8 cellular contexts compared by ENCODE assay signal in genomic region chr19:57279418-57280164, GRCh38. TPM values are rescaled to one million over a fixed set of nuclear protein-coding genes. Genes with fewer than 3 reads are reported as not detected.
DNase-seq lines count a peak whose midpoint lies in the region; ATAC-seq and TF ChIP-seq lines count a peak whose summit lies in the region.

No MANE protein-coding gene starts in this region.

- H3K27ac ChIP-seq in C4-2B: peak overlapping the region; percentile 85
- H3K27ac ChIP-seq in dorsolateral prefrontal cortex: peak overlapping the region; percentile 87 to 100 (median 98)
- H3K27ac ChIP-seq in liver (ENCODE audit: low read depth in 1 of 2, low read length in 2 of 2): peak overlapping the region; percentile 96 to 99

- peak overlapping the region; percentile 62 to 100 (median 96) for H3K4me3 ChIP-seq in dorsolateral prefrontal cortex
- H3K4me3 ChIP-seq in liver (ENCODE audit: low read depth in 1 of 3, low read length in 3 of 3): peak overlapping the region; percentile 75 to 98 (median 85)

- 4% methylated on average over 25 of the region's 25 CpGs for WGBS in liver

- intact Hi-C loops in dorsolateral prefrontal cortex (cut with DNase I): loop anchor here (1.0 to 10.0 kb wide), 5 partner anchors 39 to 85 kb away; partner anchors contain the start of genes ZNF805 (in 2 of the 2), ZNF264 (in 1 of the 2), ZNF304 (in 1 of the 2) and ZNF543 (in 1 of the 2)

- H3K36me3 ChIP-seq in liver (ENCODE audit: control insufficient read depth in 4 of 4, insufficient read depth in 3 of 4, low read depth in 1 of 4, low read length in 3 of 4): peaks cover 2 to 11% (median 6%) of the 10 kb centered on the region in 4 donors

- peak overlapping the region; percentile 94 to 99 for H3K9ac ChIP-seq in liver (ENCODE audit: low read depth in 1 of 2, low read length in 2 of 2)

- H3K9me3 ChIP-seq in liver (ENCODE audit: control insufficient read depth in 4 of 4, low read length in 3 of 4): no peaks in the 10 kb centered on the region

- peak; percentile 69 for ATAC-seq in HG03432 (IDR thresholded peaks at IDR 0.05; ENCODE audit: unreplicated experiment)

- DNase-seq in GM19238 (ENCODE audit: insufficient read length, low spot score): peak; percentile 70
- DNase-seq in NCI-H460 (ENCODE audit: extremely low read depth, low read depth): peak; percentile 90
- peak; percentile 81 to 89 for DNase-seq in activated CD4-positive, alpha-beta T cell treated with anti-CD3 and anti-CD28 coated beads for 4 hours
- peak; percentile 68 to 94 (median 90) for DNase-seq in dorsolateral prefrontal cortex
- peak; percentile 76 for DNase-seq in stimulated activated CD4-positive, alpha-beta T cell treated with anti-CD3 and anti-CD28 coated beads, Interleukin-4, amount 100 ng/mL, for 1 hour

- no peaks in the 10 kb centered on the region for H3K27me3 ChIP-seq in dorsolateral prefrontal cortex
- H3K27me3 ChIP-seq in liver (ENCODE audit: control insufficient read depth in 4 of 4, insufficient read depth in 4 of 4, low read length in 3 of 4): no peaks in the 10 kb centered on the region

- peak; percentile 42 for TF ChIP-seq CTCF in C4-2B (conservative IDR thresholded peaks at IDR 0.05)
- peak in 51 of 56 donors; percentile 9 to 67 (median 45) for TF ChIP-seq CTCF in dorsolateral prefrontal cortex (IDR thresholded peaks at IDR 0.05 in 54 of 56, conservative IDR thresholded peaks at IDR 0.05 in 2 of 56; ENCODE audit: low read depth in 1 of 56, partially characterized antibody in 56 of 56)
- no peak for TF ChIP-seq CTCF in liver (IDR thresholded peaks at IDR 0.05; ENCODE audit: low read depth, low read length, missing input control)

- TF ChIP-seq RAD21 in liver (IDR thresholded peaks at IDR 0.05): peak; percentile 42 to 59

- peaks cover 2 to 21% (median 13%) of the 10 kb centered on the region in 4 donors for H3K4me1 ChIP-seq in liver (ENCODE audit: control insufficient read depth in 4 of 4, insufficient read depth in 4 of 4, low read length in 3 of 4)

TF ChIP-seq in liver, 16 proteins besides CTCF, POLR2A, EP300 and RAD21:
- TF ChIP-seq FOXA2 (IDR thresholded peaks at IDR 0.05) (no peak), ATF3 (IDR thresholded peaks at IDR 0.05) (peak; percentile 92), GABPA (IDR thresholded peaks at IDR 0.05 in 1 of 2, conservative IDR thresholded peaks at IDR 0.05 in 1 of 2) (peak in 1 of 2 donors; percentile 79), HNF4G (IDR thresholded peaks at IDR 0.05) (no peak), SP1 (IDR thresholded peaks at IDR 0.05) (peak; percentile 76), REST (IDR thresholded peaks at IDR 0.05) (peak; percentile 91), FOXA1 (IDR thresholded peaks at IDR 0.05) (no peak), HNF4A (conservative IDR thresholded peaks at IDR 0.05) (peak; percentile 27 to 30), YY1 (IDR thresholded peaks at IDR 0.05) (peak; percentile 63), TAF1 (conservative IDR thresholded peaks at IDR 0.05) (peak; percentile 91), NR2F2 (IDR thresholded peaks at IDR 0.05) (peak; percentile 63), RXRA (IDR thresholded peaks at IDR 0.05) (peak; percentile 21 to 51), EGR1 (IDR thresholded peaks at IDR 0.05; ENCODE audit: low read depth in 2 of 2) (peak in 1 of 2 donors; percentile 19), JUND (IDR thresholded peaks at IDR 0.05) (peak; percentile 51 to 85)
- TF ChIP-seq, protein P1, sequence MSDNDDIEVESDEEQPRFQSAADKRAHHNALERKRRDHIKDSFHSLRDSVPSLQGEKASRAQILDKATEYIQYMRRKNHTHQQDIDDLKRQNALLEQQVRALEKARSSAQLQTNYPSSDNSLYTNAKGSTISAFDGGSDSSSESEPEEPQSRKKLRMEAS (IDR thresholded peaks at IDR 0.05): peak; percentile 95
- TF ChIP-seq, protein P2, sequence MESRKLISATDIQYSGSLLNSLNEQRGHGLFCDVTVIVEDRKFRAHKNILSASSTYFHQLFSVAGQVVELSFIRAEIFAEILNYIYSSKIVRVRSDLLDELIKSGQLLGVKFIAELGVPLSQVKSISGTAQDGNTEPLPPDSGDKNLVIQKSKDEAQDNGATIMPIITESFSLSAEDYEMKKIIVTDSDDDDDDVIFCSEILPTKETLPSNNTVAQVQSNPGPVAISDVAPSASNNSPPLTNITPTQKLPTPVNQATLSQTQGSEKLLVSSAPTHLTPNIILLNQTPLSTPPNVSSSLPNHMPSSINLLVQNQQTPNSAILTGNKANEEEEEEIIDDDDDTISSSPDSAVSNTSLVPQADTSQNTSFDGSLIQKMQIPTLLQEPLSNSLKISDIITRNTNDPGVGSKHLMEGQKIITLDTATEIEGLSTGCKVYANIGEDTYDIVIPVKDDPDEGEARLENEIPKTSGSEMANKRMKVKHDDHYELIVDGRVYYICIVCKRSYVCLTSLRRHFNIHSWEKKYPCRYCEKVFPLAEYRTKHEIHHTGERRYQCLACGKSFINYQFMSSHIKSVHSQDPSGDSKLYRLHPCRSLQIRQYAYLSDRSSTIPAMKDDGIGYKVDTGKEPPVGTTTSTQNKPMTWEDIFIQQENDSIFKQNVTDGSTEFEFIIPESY (IDR thresholded peaks at IDR 0.05): peak; percentile 65

RNA-seq across cellular contexts. Expression of gene ZNF460, which starts 0.7 kb away (rescaled TPM):
- 42.3 and 45.7 TPM in 2 replicates for total RNA-seq in NCI-H460 (2014; rRNA removed; shearing (Covaris generic))
- 6.3 and 7.1 TPM in 2 replicates for polyA plus RNA-seq in NCI-H460 (2014; cell fraction: nucleus; rRNA removed)
- total RNA-seq in dorsolateral prefrontal cortex (100 to 1,000 TPM in 32 of 120 experiments, 10 to 100 TPM in 88; 74.0 to 139 (median 93.3) TPM), liver (10 to 100 TPM; 36.4 to 54.4 TPM)
- polyA plus RNA-seq in liver: 1 to 10 TPM in 1 of 2 donors, under 1 TPM in 1; 0.24 to 2.3 TPM

RNA-seq across cellular contexts. Expression of gene ZNF805, which starts 39.2 kb away (rescaled TPM):
- total RNA-seq in NCI-H460 (2014; rRNA removed; shearing (Covaris generic)): 10.0 and 10.1 TPM in 2 replicates
- 1.4 and 2.4 TPM in 2 replicates for polyA plus RNA-seq in NCI-H460 (2014; cell fraction: nucleus; rRNA removed)
- total RNA-seq in dorsolateral prefrontal cortex: 10 to 100 TPM; 13.8 to 22.6 (median 17.4) TPM
- 10 to 100 TPM; 13.4 to 13.9 TPM for total RNA-seq in liver
- polyA plus RNA-seq in liver: under 1 TPM; 0.75 to 0.86 TPM

RNA-seq across cellular contexts. Expression of gene ZNF543, which starts 40.7 kb away (rescaled TPM):
- 9.8 and 10.1 TPM in 2 replicates for total RNA-seq in NCI-H460 (2014; rRNA removed; shearing (Covaris generic))
- 1.7 and 4.3 TPM in 2 replicates for polyA plus RNA-seq in NCI-H460 (2014; cell fraction: nucleus; rRNA removed)
- total RNA-seq in dorsolateral prefrontal cortex (10 to 100 TPM; 10.1 to 23.0 (median 14.9) TPM), liver (1 to 10 TPM; 3.8 to 8.4 TPM)
- under 1 TPM; 0.38 to 0.58 TPM for polyA plus RNA-seq in liver

RNA-seq across cellular contexts. Expression of gene AURKC, which starts 48.8 kb away (rescaled TPM):
- total RNA-seq in NCI-H460 (2014; rRNA removed; shearing (Covaris generic)): not detected in 2 replicates
- not detected in 2 replicates for polyA plus RNA-seq in NCI-H460 (2014; cell fraction: nucleus; rRNA removed)
- total RNA-seq in dorsolateral prefrontal cortex (1 to 10 TPM in 115 of 120 experiments, under 1 TPM in 5; 0.42 to 6.5 (median 2.6) TPM), liver (under 1 TPM; 0.42 to 0.65 TPM)
- 1 to 10 TPM in 1 of 2 donors, under 1 TPM in 1; 0.55 to 1.0 TPM for polyA plus RNA-seq in liver

Comparison
In these comparisons a context has a peak if more than half of its experiments do, and no peak if none do; other contexts are left out.
1. Peak in every context shown above with its lines: DNase-seq, ATAC-seq, H3K4me3 ChIP-seq and H3K27ac ChIP-seq.